In genomic region chr2:178163395-178163794, GRCh38 we compare ENCODE assay signal across 1 cellular context.
A peak's percentile ranks its signal among the peaks of the same experiment; 100 is the strongest.
TF ChIP-seq lines count a peak whose summit lies in the region.

No MANE protein-coding gene starts in this region.

TF ChIP-seq in GM12878, 131 proteins besides CTCF, POLR2A, EP300 and RAD21 (continued from another document):
- TF ChIP-seq, protein P1, sequence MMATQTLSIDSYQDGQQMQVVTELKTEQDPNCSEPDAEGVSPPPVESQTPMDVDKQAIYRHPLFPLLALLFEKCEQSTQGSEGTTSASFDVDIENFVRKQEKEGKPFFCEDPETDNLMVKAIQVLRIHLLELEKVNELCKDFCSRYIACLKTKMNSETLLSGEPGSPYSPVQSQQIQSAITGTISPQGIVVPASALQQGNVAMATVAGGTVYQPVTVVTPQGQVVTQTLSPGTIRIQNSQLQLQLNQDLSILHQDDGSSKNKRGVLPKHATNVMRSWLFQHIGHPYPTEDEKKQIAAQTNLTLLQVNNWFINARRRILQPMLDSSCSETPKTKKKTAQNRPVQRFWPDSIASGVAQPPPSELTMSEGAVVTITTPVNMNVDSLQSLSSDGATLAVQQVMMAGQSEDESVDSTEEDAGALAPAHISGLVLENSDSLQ (IDR thresholded peaks at IDR 0.05) = no peak
- TF ChIP-seq DPF2 (IDR thresholded peaks at IDR 0.05) (0 out of 2 replicates have a peak, but pooled peaks have one; percentile 21), SMAD5 (IDR thresholded peaks at IDR 0.05; ENCODE audit: low read depth) (no peak), NBN (IDR thresholded peaks at IDR 0.05) (no peak)
